In genomic region chr3:38138347-38139190, GRCh38 we compare ENCODE assay signal across 1 cellular context.
TF ChIP-seq lines count a peak whose summit lies in the region.

Gene MYD88 (plus strand): TSS chr3:38138661. CDS start chr3:38138701, 40 bp downstream.

TF ChIP-seq in GM12878, 131 proteins besides CTCF, POLR2A, EP300 and RAD21 (continued from another document and continues in another):
- TF ChIP-seq ZBTB40 (IDR thresholded peaks at IDR 0.05; ENCODE audit: borderline replicate concordance): no peak
- peak; percentile 87 for TF ChIP-seq ZNF207 (IDR thresholded peaks at IDR 0.05; ENCODE audit: borderline replicate concordance)
- TF ChIP-seq BCL11A (IDR thresholded peaks at IDR 0.05; ENCODE audit: low read depth, low read length): no peak
- 0 out of 4 replicates have a peak, but pooled peaks of 1 of the 2 experiments have one; percentile 18 for TF ChIP-seq SRF (IDR thresholded peaks at IDR 0.05; ENCODE audit: low read depth in 2 of 2, low read length in 2 of 2)
- TF ChIP-seq CREM (IDR thresholded peaks at IDR 0.05; ENCODE audit: low read depth): peak; percentile 9; the same call in 1 of the 2 replicates
- TF ChIP-seq CHD4 (IDR thresholded peaks at IDR 0.05): no peak
- TF ChIP-seq MXI1 (IDR thresholded peaks at IDR 0.05; ENCODE audit: low read depth, low read length): peak; percentile 54; the same call in 1 of the 2 replicates
- peak; percentile 13; the same call in 1 of the 2 replicates for TF ChIP-seq CREB1 (IDR thresholded peaks at IDR 0.05; ENCODE audit: low read depth)
- TF ChIP-seq NKRF (conservative IDR thresholded peaks at IDR 0.05): peak; percentile 73
- peak; percentile 33 for TF ChIP-seq KLF5 (IDR thresholded peaks at IDR 0.05; ENCODE audit: partially characterized antibody)
- TF ChIP-seq RELB (IDR thresholded peaks at IDR 0.05; ENCODE audit: low read depth): no peak; the same call in 1 of the 2 replicates
- peak; percentile 74 for TF ChIP-seq POLR2AphosphoS5 (IDR thresholded peaks at IDR 0.05; ENCODE audit: low read length)
- no peak for TF ChIP-seq ZNF592 (IDR thresholded peaks at IDR 0.05)
- TF ChIP-seq ETV6 (conservative IDR thresholded peaks at IDR 0.05 in 1 of 2, IDR thresholded peaks at IDR 0.05 in 1 of 2; ENCODE audit: borderline replicate concordance in 1 of 2, low read depth in 1 of 2): peak in 1 of 2 experiments; percentile 62; a peak in 1 of 4 replicates
- TF ChIP-seq TBL1XR1 (IDR thresholded peaks at IDR 0.05; ENCODE audit: low read depth, low read length): no peak
- peak; percentile 22; the same call in 1 of the 2 replicates for TF ChIP-seq PML (IDR thresholded peaks at IDR 0.05; ENCODE audit: low read length)
- TF ChIP-seq MEF2B (IDR thresholded peaks at IDR 0.05; ENCODE audit: partially characterized antibody, poor library complexity, severe bottlenecking): peak; percentile 37
- peak; percentile 40; the same call in 1 of the 2 replicates for TF ChIP-seq HDGF (IDR thresholded peaks at IDR 0.05)
- no peak for TF ChIP-seq RUNX3 (IDR thresholded peaks at IDR 0.05; ENCODE audit: low read length)
- peak; percentile 55 for TF ChIP-seq ZNF687 (IDR thresholded peaks at IDR 0.05)
- 0 out of 2 replicates have a peak, but pooled peaks have one; percentile 24 for TF ChIP-seq TARDBP (IDR thresholded peaks at IDR 0.05; ENCODE audit: borderline replicate concordance)
- TF ChIP-seq EGR1 (IDR thresholded peaks at IDR 0.05; ENCODE audit: borderline replicate concordance in 1 of 2, low read depth in 2 of 2, low read length in 2 of 2): peak in 1 of 2 experiments; percentile 87; a peak in 2 of 3 replicates
- peak; percentile 43 to 63; a peak in 2 of 4 replicates for TF ChIP-seq IKZF2 (IDR thresholded peaks at IDR 0.05)
- 0 out of 2 replicates have a peak, but pooled peaks have one; percentile 34 for TF ChIP-seq NBN (IDR thresholded peaks at IDR 0.05)
- TF ChIP-seq SMARCA5 (IDR thresholded peaks at IDR 0.05): no peak; the same call in 1 of the 2 replicates
- TF ChIP-seq ELK1 (IDR thresholded peaks at IDR 0.05; ENCODE audit: low read depth, low read length): 0 out of 2 replicates have a peak, but pooled peaks have one; percentile 40
- no peak for TF ChIP-seq ATF2 (IDR thresholded peaks at IDR 0.05; ENCODE audit: low read length)
- peak; percentile 75 for TF ChIP-seq SMAD5 (IDR thresholded peaks at IDR 0.05; ENCODE audit: low read depth)
- 0 out of 2 replicates have a peak, but pooled peaks have one; percentile 21 for TF ChIP-seq E2F4 (IDR thresholded peaks at IDR 0.05; ENCODE audit: low read depth, low read length)
- peak; percentile 76 for TF ChIP-seq IKZF1 (conservative IDR thresholded peaks at IDR 0.05)
- peak; percentile 95 for TF ChIP-seq SPI1 (IDR thresholded peaks at IDR 0.05; ENCODE audit: borderline replicate concordance, insufficient read depth, low read depth, low read length)
- TF ChIP-seq DPF2 (IDR thresholded peaks at IDR 0.05): peak; percentile 52; the same call in 1 of the 2 replicates
- TF ChIP-seq CBX5 (IDR thresholded peaks at IDR 0.05; ENCODE audit: low read depth): 0 out of 2 replicates have a peak, but pooled peaks have one; percentile 33
- peak; percentile 81; the same call in 1 of the 2 replicates for TF ChIP-seq STAT1 (conservative IDR thresholded peaks at IDR 0.05)
- no peak for TF ChIP-seq RCOR1 (conservative IDR thresholded peaks at IDR 0.05; ENCODE audit: low read depth, low read length)
- TF ChIP-seq BHLHE40 (IDR thresholded peaks at IDR 0.05; ENCODE audit: borderline replicate concordance in 1 of 2, low read depth in 2 of 2, low read length in 1 of 2): peak in 1 of 2 experiments; percentile 53; a peak in 2 of 4 replicates
- peak; percentile 88 for TF ChIP-seq YY1 (IDR thresholded peaks at IDR 0.05; ENCODE audit: low read depth, low read length)
- peak; percentile 12 for TF ChIP-seq SP1 (IDR thresholded peaks at IDR 0.05; ENCODE audit: low read depth, low read length)
- 0 out of 2 replicates have a peak, but pooled peaks have one; percentile 18 for TF ChIP-seq ZBED1 (IDR thresholded peaks at IDR 0.05; ENCODE audit: borderline replicate concordance)
- TF ChIP-seq MTA2 (IDR thresholded peaks at IDR 0.05; ENCODE audit: low read depth): peak; percentile 47; the same call in 1 of the 2 replicates
- TF ChIP-seq HDAC2 (IDR thresholded peaks at IDR 0.05): no peak
